Comparison of ENCODE assay signal across 18 cellular contexts in the genomic region with DNA sequence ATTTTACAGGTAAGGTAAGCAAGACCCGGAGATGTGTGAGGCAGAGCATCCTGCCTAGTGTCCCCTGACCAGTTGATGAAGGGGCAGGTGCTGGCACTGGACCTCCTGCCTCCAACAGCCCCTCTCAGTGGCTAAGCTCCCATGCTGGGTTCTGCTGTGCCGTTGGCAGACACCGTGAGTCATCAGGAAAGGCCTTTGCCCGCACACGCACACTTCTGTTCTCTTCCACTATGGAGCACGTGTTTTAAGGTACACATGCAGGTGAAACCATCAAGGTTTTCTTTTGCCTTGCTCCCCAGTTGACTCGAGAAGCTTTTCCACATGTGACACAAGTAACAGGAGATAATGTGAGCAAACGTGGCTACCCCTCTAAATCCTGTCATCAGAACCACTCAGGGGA.
"Had no signal": no experiment of that assay in that cellular context is flagged by ENCODE, and none has a peak within 500 bp of the region (broad histone marks: within the 10 kb centered on the region; RNA-seq: fewer than 3 reads in every experiment).

No MANE protein-coding gene starts in this region.

- H3K4me3 Mint-ChIP-seq: naive thymus-derived CD4-positive, alpha-beta T cell; nephron progenitor cell; stimulated activated naive B cell treated with anti-CD40 and anti-IgM and Interleukin-4, amounts not matched to agents 10 μg/mL and 1 μg/mL and 100 μg/mL, for 72 hours; stimulated activated naive CD8-positive, alpha-beta T cell treated with anti-CD3 and anti-CD28 coated beads, Interleukin-15, amount 100 ng/mL, for 72 hours had no signal

- H3K4me3 ChIP-seq: gastrocnemius medialis, left lung, lung, sigmoid colon, skin epidermis had no signal

- H3K36me3 Mint-ChIP-seq: stimulated activated naive B cell treated with anti-CD40 and anti-IgM and Interleukin-4, amounts not matched to agents 10 μg/mL and 1 μg/mL and 100 μg/mL, for 72 hours had no signal

- H3K27ac Mint-ChIP-seq: naive thymus-derived CD4-positive, alpha-beta T cell; nephron progenitor cell; stimulated activated naive B cell treated with anti-CD40 and anti-IgM and Interleukin-4, amounts not matched to agents 10 μg/mL and 1 μg/mL and 100 μg/mL, for 72 hours; stimulated activated naive CD8-positive, alpha-beta T cell treated with anti-CD3 and anti-CD28 coated beads, Interleukin-15, amount 100 ng/mL, for 72 hours had no signal

- H3K9me3 Mint-ChIP-seq: stimulated activated naive B cell treated with anti-CD40 and anti-IgM and Interleukin-4, amounts not matched to agents 10 μg/mL and 1 μg/mL and 100 μg/mL, for 72 hours; stimulated activated naive CD8-positive, alpha-beta T cell treated with anti-CD3 and anti-CD28 coated beads, Interleukin-15, amount 100 ng/mL, for 72 hours had no signal

- H3K36me3 ChIP-seq: gastrocnemius medialis, left lung, neutrophil, sigmoid colon had no signal

- ATAC-seq: gastrocnemius medialis; left lung; naive thymus-derived CD4-positive, alpha-beta T cell; stimulated activated naive B cell treated with anti-CD40 and anti-IgM and Interleukin-4, amounts not matched to agents 10 μg/mL and 1 μg/mL and 100 μg/mL, for 72 hours; stimulated activated naive CD8-positive, alpha-beta T cell treated with anti-CD3 and anti-CD28 coated beads, Interleukin-15, amount 100 ng/mL, for 72 hours had no signal

- H3K27ac ChIP-seq: gastrocnemius medialis, left lung, neutrophil, sigmoid colon, skin epidermis had no signal

- H3K4me1 Mint-ChIP-seq: naive thymus-derived CD4-positive, alpha-beta T cell; nephron progenitor cell; stimulated activated naive CD8-positive, alpha-beta T cell treated with anti-CD3 and anti-CD28 coated beads, Interleukin-15, amount 100 ng/mL, for 72 hours had no signal

- H3K4me1 ChIP-seq: gastrocnemius medialis, left lung, sigmoid colon had no signal

- DNase-seq: cerebellar nuclear complex; dermis blood vessel endothelial cell; gastrocnemius medialis; islet precursor cell; left lung; mesendoderm; naive thymus-derived CD4-positive, alpha-beta T cell; nephron progenitor cell; posterior cingulate gyrus; sigmoid colon; stimulated activated CD4-positive, alpha-beta T cell treated with anti-CD3 and anti-CD28 coated beads, Interleukin-2, amount 100 ng/mL, for 24 hours; stimulated activated CD4-positive, alpha-beta T cell treated with anti-CD3 and anti-CD28 coated beads, Interleukin-4, amount 100 ng/mL, for 4 hours; stimulated activated naive B cell treated with anti-CD40 and anti-IgM and Interleukin-4, amounts not matched to agents 10 μg/mL and 1 μg/mL and 100 μg/mL, for 72 hours; stimulated activated naive CD8-positive, alpha-beta T cell treated with anti-CD3 and anti-CD28 coated beads, Interleukin-15, amount 100 ng/mL, for 72 hours; substantia nigra had no signal

- H3K9me3 ChIP-seq: gastrocnemius medialis, left lung, neutrophil, sigmoid colon had no signal

- H3K27me3 ChIP-seq: gastrocnemius medialis, sigmoid colon had no signal
